ENCODE assay signal across 13 cellular contexts in genomic region chr7:44394112-44394447, GRCh38.
A peak's percentile ranks its signal among the peaks of the same experiment; 100 is the strongest.
DNase-seq lines count a peak whose midpoint lies in the region; ATAC-seq and TF ChIP-seq lines count a peak whose summit lies in the region.
"Had no signal": no experiment of that assay in that cellular context is flagged by ENCODE, and none has a peak within 500 bp of the region (broad histone marks: within the 10 kb centered on the region; RNA-seq: fewer than 3 reads in every experiment).

No MANE protein-coding gene starts in this region.

- no peaks in the 10 kb centered on the region for H3K4me1 Mint-ChIP-seq in stimulated activated naive CD8-positive, alpha-beta T cell treated with anti-CD3 and anti-CD28 coated beads, Interleukin-15, Interleukin-2, amounts not matched to agents 100 ng/mL and 50 ng/mL, for 24 hours (ENCODE audit: low read depth)
- H3K4me1 Mint-ChIP-seq in stimulated activated naive CD8-positive, alpha-beta T cell treated with anti-CD3 and anti-CD28 coated beads, Interleukin-15, amount 100 ng/mL, for 72 hours = no peaks in the 10 kb centered on the region
- peaks cover 8% of the 10 kb centered on the region for H3K4me1 Mint-ChIP-seq in type B pancreatic cell (ENCODE audit: unreplicated experiment)
- H3K4me1 Mint-ChIP-seq: GM23338 had no signal

- intact Hi-C loops in lower leg skin (cut with DNase I; ENCODE audit: low total_unique reads) = no loop called here

- no peak for DNase-seq in stimulated activated naive CD8-positive, alpha-beta T cell treated with anti-CD3 and anti-CD28 coated beads, Interleukin-15, amount 100 ng/mL, for 72 hours
- DNase-seq in caudate nucleus (lab: John Stamatoyannopoulos, UW) (peak in 16 of 61 donors; percentile 31 to 80 (median 42)), mesenteric fat pad (ENCODE audit: low spot score) (peak; percentile 41), type B pancreatic cell (ENCODE audit: extremely low spot score, unreplicated experiment) (peak; percentile 6), lower leg skin (ENCODE audit: low spot score in 2 of 2) (no peak), iPS-NIHi7 (ENCODE audit: extremely low spot score) (no peak), NCI-H2081 treated with DMSO at 0.1 percent for 48 hours (lab: John Stamatoyannopoulos, UW) (no peak)
- DNase-seq: GF-D8, H7, IMR-90 had no signal

- peaks cover 19% of the 10 kb centered on the region for H3K36me3 Mint-ChIP-seq in stimulated activated naive CD8-positive, alpha-beta T cell treated with anti-CD3 and anti-CD28 coated beads, Interleukin-15, Interleukin-2, amounts not matched to agents 100 ng/mL and 50 ng/mL, for 24 hours (ENCODE audit: low read depth)
- H3K36me3 Mint-ChIP-seq in type B pancreatic cell = peaks cover 11% of the 10 kb centered on the region

- no peak overlapping the region for H3K4me3 ChIP-seq in lower leg skin (ENCODE audit: low read depth, poor library complexity, severe bottlenecking)
- H3K4me3 ChIP-seq: GM23338 had no signal

- WGBS in lower leg skin, 2 donors = 94 to 96% methylated on average over 6 of the region's 6 CpGs

- no peak for TF ChIP-seq POLR2A in lower leg skin (IDR thresholded peaks at IDR 0.05)

- no peak overlapping the region for H3K4me3 Mint-ChIP-seq in stimulated activated naive CD8-positive, alpha-beta T cell treated with anti-CD3 and anti-CD28 coated beads, Interleukin-15, Interleukin-2, amounts not matched to agents 100 ng/mL and 50 ng/mL, for 24 hours
- no peak overlapping the region for H3K4me3 Mint-ChIP-seq in stimulated activated naive CD8-positive, alpha-beta T cell treated with anti-CD3 and anti-CD28 coated beads, Interleukin-15, amount 100 ng/mL, for 72 hours
- no peak overlapping the region for H3K4me3 Mint-ChIP-seq in type B pancreatic cell
- H3K4me3 Mint-ChIP-seq: CD14-positive monocyte, GM23338 had no signal

- H3K27ac ChIP-seq in caudate nucleus (ENCODE audit: low read depth, low read length) = peak overlapping the region; percentile 49

- no peaks in the 10 kb centered on the region for H3K9me3 Mint-ChIP-seq in stimulated activated naive CD8-positive, alpha-beta T cell treated with anti-CD3 and anti-CD28 coated beads, Interleukin-15, Interleukin-2, amounts not matched to agents 100 ng/mL and 50 ng/mL, for 24 hours
- no peaks in the 10 kb centered on the region for H3K9me3 Mint-ChIP-seq in stimulated activated naive CD8-positive, alpha-beta T cell treated with anti-CD3 and anti-CD28 coated beads, Interleukin-15, amount 100 ng/mL, for 72 hours
- no peaks in the 10 kb centered on the region for H3K9me3 Mint-ChIP-seq in type B pancreatic cell
- H3K9me3 Mint-ChIP-seq: GM23338 had no signal

- peak overlapping the region; percentile 59 for H3K27ac Mint-ChIP-seq in stimulated activated naive CD8-positive, alpha-beta T cell treated with anti-CD3 and anti-CD28 coated beads, Interleukin-15, Interleukin-2, amounts not matched to agents 100 ng/mL and 50 ng/mL, for 24 hours
- H3K27ac Mint-ChIP-seq in stimulated activated naive CD8-positive, alpha-beta T cell treated with anti-CD3 and anti-CD28 coated beads, Interleukin-15, amount 100 ng/mL, for 72 hours = peak overlapping the region in 1 of 2 donors; percentile 34
- H3K27ac Mint-ChIP-seq in type B pancreatic cell = no peak overlapping the region
- H3K27ac Mint-ChIP-seq: GM23338 had no signal

- ATAC-seq in stimulated activated naive CD8-positive, alpha-beta T cell treated with anti-CD3 and anti-CD28 coated beads, Interleukin-15, amount 100 ng/mL, for 72 hours = no peak
- ATAC-seq: GM23338 had no signal

- TF ChIP-seq CTCF in type B pancreatic cell (conservative IDR thresholded peaks at IDR 0.05) (no peak), lower leg skin (IDR thresholded peaks at IDR 0.05) (no peak)

- no peaks in the 10 kb centered on the region for H3K27me3 Mint-ChIP-seq in stimulated activated naive CD8-positive, alpha-beta T cell treated with anti-CD3 and anti-CD28 coated beads, Interleukin-15, Interleukin-2, amounts not matched to agents 100 ng/mL and 50 ng/mL, for 24 hours
- H3K27me3 Mint-ChIP-seq in stimulated activated naive CD8-positive, alpha-beta T cell treated with anti-CD3 and anti-CD28 coated beads, Interleukin-15, amount 100 ng/mL, for 72 hours = no peaks in the 10 kb centered on the region
- no peaks in the 10 kb centered on the region for H3K27me3 Mint-ChIP-seq in type B pancreatic cell

Comparison
In these comparisons a context has a peak if more than half of its experiments do, and no peak if none do; other contexts are left out.
1. DNase-seq: peak in mesenteric fat pad (single experiment) and type B pancreatic cell (single experiment); none in stimulated activated naive CD8-positive, alpha-beta T cell treated with anti-CD3 and anti-CD28 coated beads, Interleukin-15, amount 100 ng/mL, for 72 hours (0 of 2), lower leg skin (0 of 2), iPS-NIHi7 (single experiment) and NCI-H2081 treated with DMSO at 0.1 percent for 48 hours (single experiment).